ENCODE assay signal across 1 cellular context in genomic region chr12:63420206-63420644, GRCh38.
TF ChIP-seq lines count a peak whose summit lies in the region.

No MANE protein-coding gene starts in this region.

TF ChIP-seq in K562, 482 proteins besides CTCF, POLR2A, EP300 and RAD21 (continued from another document):
- TF ChIP-seq DEAF1 (CRISPR knock-in tag; IDR thresholded peaks at IDR 0.05) (no peak), CBX5 (IDR thresholded peaks at IDR 0.05; ENCODE audit: borderline replicate concordance, low read depth) (0 out of 2 replicates have a peak, but pooled peaks have one; percentile 48), TAL1 (IDR thresholded peaks at IDR 0.05) (peak; percentile 18; the same call in 1 of the 2 replicates), KLF6 (CRISPR knock-in tag; IDR thresholded peaks at IDR 0.05; ENCODE audit: borderline replicate concordance) (no peak), PRMT5 (CRISPR knock-in tag; IDR thresholded peaks at IDR 0.05) (no peak), ARID1B (IDR thresholded peaks at IDR 0.05) (peak; percentile 70), SPI1 (IDR thresholded peaks at IDR 0.05; ENCODE audit: borderline replicate concordance, low read depth, low read length) (peak; percentile 76), CC2D1A (IDR thresholded peaks at IDR 0.05) (no peak), MEIS2 (IDR thresholded peaks at IDR 0.05; ENCODE audit: partially characterized antibody) (peak; percentile 83), EHMT2 (IDR thresholded peaks at IDR 0.05) (0 out of 2 replicates have a peak, but pooled peaks have one; percentile 41), CBX3 (IDR thresholded peaks at IDR 0.05; ENCODE audit: borderline replicate concordance in 1 of 2, low read length in 2 of 2) (peak in 1 of 2 experiments; percentile 43; a peak in 1 of 3 replicates), ZNF41 (CRISPR knock-in tag; conservative IDR thresholded peaks at IDR 0.05) (no peak), CBFA2T3 (IDR thresholded peaks at IDR 0.05) (peak; percentile 64), CREB1 (IDR thresholded peaks at IDR 0.05) (no peak), CREB1 (CRISPR knock-in tag; IDR thresholded peaks at IDR 0.05) (no peak)
- TF ChIP-seq, protein P1, sequence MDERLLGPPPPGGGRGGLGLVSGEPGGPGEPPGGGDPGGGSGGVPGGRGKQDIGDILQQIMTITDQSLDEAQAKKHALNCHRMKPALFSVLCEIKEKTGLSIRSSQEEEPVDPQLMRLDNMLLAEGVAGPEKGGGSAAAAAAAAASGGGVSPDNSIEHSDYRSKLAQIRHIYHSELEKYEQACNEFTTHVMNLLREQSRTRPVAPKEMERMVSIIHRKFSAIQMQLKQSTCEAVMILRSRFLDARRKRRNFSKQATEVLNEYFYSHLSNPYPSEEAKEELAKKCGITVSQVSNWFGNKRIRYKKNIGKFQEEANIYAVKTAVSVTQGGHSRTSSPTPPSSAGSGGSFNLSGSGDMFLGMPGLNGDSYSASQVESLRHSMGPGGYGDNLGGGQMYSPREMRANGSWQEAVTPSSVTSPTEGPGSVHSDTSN (CRISPR knock-in tag; IDR thresholded peaks at IDR 0.05; ENCODE audit: low read depth): no peak
- TF ChIP-seq, protein P1 (tag; conservative IDR thresholded peaks at IDR 0.05; ENCODE audit: low read depth): peak; percentile 86
- TF ChIP-seq, protein P2, sequence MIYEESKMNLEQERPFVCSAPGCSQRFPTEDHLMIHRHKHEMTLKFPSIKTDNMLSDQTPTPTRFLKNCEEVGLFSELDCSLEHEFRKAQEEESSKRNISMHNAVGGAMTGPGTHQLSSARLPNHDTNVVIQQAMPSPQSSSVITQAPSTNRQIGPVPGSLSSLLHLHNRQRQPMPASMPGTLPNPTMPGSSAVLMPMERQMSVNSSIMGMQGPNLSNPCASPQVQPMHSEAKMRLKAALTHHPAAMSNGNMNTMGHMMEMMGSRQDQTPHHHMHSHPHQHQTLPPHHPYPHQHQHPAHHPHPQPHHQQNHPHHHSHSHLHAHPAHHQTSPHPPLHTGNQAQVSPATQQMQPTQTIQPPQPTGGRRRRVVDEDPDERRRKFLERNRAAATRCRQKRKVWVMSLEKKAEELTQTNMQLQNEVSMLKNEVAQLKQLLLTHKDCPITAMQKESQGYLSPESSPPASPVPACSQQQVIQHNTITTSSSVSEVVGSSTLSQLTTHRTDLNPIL (CRISPR knock-in tag; IDR thresholded peaks at IDR 0.05): no peak
- TF ChIP-seq, protein P3, sequence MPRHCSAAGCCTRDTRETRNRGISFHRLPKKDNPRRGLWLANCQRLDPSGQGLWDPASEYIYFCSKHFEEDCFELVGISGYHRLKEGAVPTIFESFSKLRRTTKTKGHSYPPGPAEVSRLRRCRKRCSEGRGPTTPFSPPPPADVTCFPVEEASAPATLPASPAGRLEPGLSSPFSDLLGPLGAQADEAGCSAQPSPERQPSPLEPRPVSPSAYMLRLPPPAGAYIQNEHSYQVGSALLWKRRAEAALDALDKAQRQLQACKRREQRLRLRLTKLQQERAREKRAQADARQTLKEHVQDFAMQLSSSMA (CRISPR knock-in tag; IDR thresholded peaks at IDR 0.05): no peak
TF ChIP-seq in K562: peak in this region for 14.
